In the genomic region with DNA sequence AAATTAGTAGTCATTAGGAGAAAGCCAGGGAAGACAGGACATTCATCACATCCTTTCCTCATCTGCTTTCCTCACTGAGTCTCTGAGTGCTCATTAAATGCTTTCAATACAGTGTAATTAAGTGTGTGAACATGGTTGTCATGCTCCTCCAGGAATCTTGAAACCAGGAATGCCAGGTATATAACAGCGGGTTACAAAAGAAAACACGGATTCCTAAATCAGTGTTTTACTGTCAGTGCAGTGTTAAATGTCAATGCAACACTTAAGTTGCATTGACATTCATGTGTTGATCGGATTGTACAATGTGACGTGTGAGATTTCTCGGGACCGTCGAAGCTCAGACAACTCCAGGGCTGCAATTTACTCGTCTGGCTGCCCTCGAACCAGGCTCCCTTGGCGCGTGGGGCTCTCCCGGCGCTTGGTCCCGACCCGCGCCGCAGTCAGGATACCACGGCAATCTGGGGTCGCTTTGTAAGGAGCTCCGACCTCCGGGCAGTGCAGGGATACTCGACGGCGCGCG, we compare ENCODE assay signal across 11 cellular contexts. TPM values are rescaled to one million over a fixed set of nuclear protein-coding genes. Genes with fewer than 3 reads are reported as not detected.
DNase-seq lines count a peak whose midpoint lies in the region; ATAC-seq, FAIRE-seq and TF ChIP-seq lines count a peak whose summit lies in the region.
"Had no signal": no experiment of that assay in that cellular context is flagged by ENCODE, and none has a peak within 500 bp of the region (broad histone marks: within the 10 kb centered on the region; RNA-seq: fewer than 3 reads in every experiment).

No MANE protein-coding gene starts in this region.

- peaks cover 45% of the 10 kb centered on the region for H3K27me3 Mint-ChIP-seq in HFFc6 (ENCODE audit: insufficient read depth)

- H2BK5ac ChIP-seq in mesendoderm (ENCODE audit: low read length): no peak overlapping the region

- peaks cover 4% of the 10 kb centered on the region; the same call in 1 of the 2 replicates for H3K9me3 Mint-ChIP-seq in HFFc6

- H3K9me3 ChIP-seq in left ventricle myocardium inferior (replicated peaks): no peaks in the 10 kb centered on the region
- H3K9me3 ChIP-seq in right atrium auricular region: no peaks in the 10 kb centered on the region
- peaks cover 16% of the 10 kb centered on the region for H3K9me3 ChIP-seq in adipocyte (ENCODE audit: control insufficient read depth, low read length)
- H3K9me3 ChIP-seq in upper lobe of right lung: no peaks in the 10 kb centered on the region

- no peak for TF ChIP-seq CTCF in left ventricle myocardium inferior (IDR thresholded peaks at IDR 0.05; ENCODE audit: borderline replicate concordance)
- TF ChIP-seq CTCF in right atrium auricular region (IDR thresholded peaks at IDR 0.05): no peak
- no peak for TF ChIP-seq CTCF in upper lobe of right lung (IDR thresholded peaks at IDR 0.05)
- TF ChIP-seq CTCF in HFFc6 (IDR thresholded peaks at IDR 0.05): no peak

- H3K56ac ChIP-seq in mesendoderm (ENCODE audit: low read length): no peak overlapping the region

- H3K36me3 ChIP-seq in left ventricle myocardium inferior (no peaks in the 10 kb centered on the region), right atrium auricular region (no peaks in the 10 kb centered on the region), adipocyte (ENCODE audit: control insufficient read depth, insufficient read depth, low read length, severe bottlenecking) (no peaks in the 10 kb centered on the region), mesendoderm (ENCODE audit: control insufficient read depth, insufficient read depth, low read length) (no peaks in the 10 kb centered on the region), upper lobe of right lung (no peaks in the 10 kb centered on the region)

- no peak for FAIRE-seq in GM12892 (lab: Jason Lieb, UNC)

- H3K4me1 ChIP-seq in left ventricle myocardium inferior (peaks cover 26% of the 10 kb centered on the region), right atrium auricular region (peaks cover 0 to 18% of the 10 kb centered on the region in 2 donors), adipocyte (ENCODE audit: control insufficient read depth, insufficient read depth, low read length) (peaks cover 8% of the 10 kb centered on the region), mesendoderm (ENCODE audit: control insufficient read depth, low read depth, low read length) (no peaks in the 10 kb centered on the region), upper lobe of right lung (peaks cover 1% of the 10 kb centered on the region)

- H3K4me1 Mint-ChIP-seq in HFFc6 (ENCODE audit: low read depth): peaks cover 14% of the 10 kb centered on the region

- TF ChIP-seq POLR2A in GM12892 (IDR thresholded peaks at IDR 0.05; ENCODE audit: low read depth, low read length): no peak

- intact Hi-C loops in left ventricle myocardium inferior (cut with micrococcal nuclease): no loop called here
- intact Hi-C loops in upper lobe of right lung (cut with DNase I): no loop called here

- DNase-seq in left ventricle myocardium inferior (no peak), right atrium auricular region (ENCODE audit: low spot score) (no peak), adipocyte (ENCODE audit: low read depth) (no peak), mesendoderm (no peak), upper lobe of right lung (no peak), GM12892 (ENCODE audit: insufficient read length) (no peak), HFFc6 (no peak), HCEC 1CT (no peak)
- DNase-seq: effector CD4-positive, alpha-beta T cell; GOT3 had no signal

- H4K5ac ChIP-seq in mesendoderm (ENCODE audit: low read length): no peak overlapping the region

- H2AK5ac ChIP-seq in mesendoderm (ENCODE audit: low read length): no peak overlapping the region

- no peak for ATAC-seq in upper lobe of right lung

- H3K9ac ChIP-seq in adipocyte (ENCODE audit: low read length): no peak overlapping the region
- no peak overlapping the region for H3K9ac ChIP-seq in mesendoderm (ENCODE audit: low read length)

- H3K4ac ChIP-seq in mesendoderm (ENCODE audit: low read depth, low read length): no peak overlapping the region

- H3K36me3 Mint-ChIP-seq in HFFc6 (ENCODE audit: low read depth): peaks cover 14% of the 10 kb centered on the region; the same call in 1 of the 2 replicates

- H3K27ac ChIP-seq in left ventricle myocardium inferior (replicated peaks) (no peak overlapping the region), right atrium auricular region (no peak overlapping the region), mesendoderm (ENCODE audit: low read depth, low read length) (no peak overlapping the region), upper lobe of right lung (no peak overlapping the region)
- H3K27ac ChIP-seq: SK-N-MC had no signal

- peaks cover 89% of the 10 kb centered on the region for H3K27me3 ChIP-seq in left ventricle myocardium inferior (ENCODE audit: low read depth)
- peaks cover 43 to 47% of the 10 kb centered on the region in 2 donors for H3K27me3 ChIP-seq in right atrium auricular region
- peaks cover 63% of the 10 kb centered on the region for H3K27me3 ChIP-seq in adipocyte (replicated peaks; ENCODE audit: control insufficient read depth, insufficient read depth, low read length)
- peaks cover 36% of the 10 kb centered on the region for H3K27me3 ChIP-seq in mesendoderm (ENCODE audit: insufficient read depth, low read length, poor library complexity)
- H3K27me3 ChIP-seq in upper lobe of right lung: peaks cover 86% of the 10 kb centered on the region

- no peaks in the 10 kb centered on the region for H3K79me1 ChIP-seq in mesendoderm (ENCODE audit: low read length)

- no peak overlapping the region for H4K8ac ChIP-seq in mesendoderm (ENCODE audit: low read depth, low read length)

- no peak overlapping the region for H3K4me3 Mint-ChIP-seq in HFFc6

- no peak overlapping the region for H2BK15ac ChIP-seq in mesendoderm (replicated peaks; ENCODE audit: low read depth)

- H3K23ac ChIP-seq in mesendoderm (ENCODE audit: low read length): peak overlapping the region; percentile 15

- H3K4me2 ChIP-seq in mesendoderm (ENCODE audit: low read length): peak overlapping the region; percentile 27

- no peaks in the 10 kb centered on the region for H3K79me2 ChIP-seq in mesendoderm (ENCODE audit: control insufficient read depth, insufficient read depth, low read length)

- no peak overlapping the region for H3K27ac Mint-ChIP-seq in HFFc6

- H3K4me3 ChIP-seq in left ventricle myocardium inferior: peak overlapping the region; percentile 38
- H3K4me3 ChIP-seq in right atrium auricular region: peak overlapping the region in 1 of 2 donors; percentile 25
- H3K4me3 ChIP-seq in adipocyte (ENCODE audit: low read length): peak overlapping the region; percentile 32
- H3K4me3 ChIP-seq in mesendoderm (ENCODE audit: low read length): no peak overlapping the region
- peak overlapping the region; percentile 28 for H3K4me3 ChIP-seq in upper lobe of right lung
- H3K4me3 ChIP-seq: SK-N-MC had no signal

- WGBS in mesendoderm (ENCODE audit: extremely low coverage, insufficient coverage, low lambda C conversion rate): no CpG with 5 or more reads among the region's 26 CpGs

- H2BK120ac ChIP-seq in mesendoderm (ENCODE audit: low read depth, low read length): no peak overlapping the region

- H3K18ac ChIP-seq in mesendoderm (ENCODE audit: low read length): no peak overlapping the region

RNA-seq across cellular contexts. Expression of a gene that starts 0.5 kb away (rescaled TPM):
- total RNA-seq in left ventricle myocardium inferior (not detected), right atrium auricular region (not detected), upper lobe of right lung (not detected)
- 0.10 TPM for polyA plus RNA-seq in mesendoderm (2013, experiment 1 of 2)
- 0.06 TPM for polyA plus RNA-seq in mesendoderm (2013, experiment 2 of 2)
- 0.17 TPM for polyA plus RNA-seq in GM12892 (2012; ENCODE audit: missing spikeins)
- total RNA-seq in HFFc6 (2021; fragmentation: NEBNext Ultra II Directional; extraction: Animal tissue kit (Norgen Biotek cat#: 25700)): not detected

RNA-seq across cellular contexts. Expression of a gene that starts 23.9 kb away (rescaled TPM):
- 33.3 TPM for total RNA-seq in left ventricle myocardium inferior
- total RNA-seq in right atrium auricular region: 10 to 100 TPM; 34.7 to 40.7 TPM
- 5.0 TPM for polyA plus RNA-seq in mesendoderm (2013, experiment 1 of 2)
- 4.8 TPM for polyA plus RNA-seq in mesendoderm (2013, experiment 2 of 2)
- total RNA-seq in upper lobe of right lung: 50.9 TPM
- polyA plus RNA-seq in GM12892 (2012; ENCODE audit: missing spikeins): 34.8 TPM
- total RNA-seq in HFFc6 (2021; fragmentation: NEBNext Ultra II Directional; extraction: Animal tissue kit (Norgen Biotek cat#: 25700)): 10 to 100 TPM; 34.8 to 51.1 (median 42.3) TPM

RNA-seq across cellular contexts. Expression of a gene that starts 28.7 kb away (rescaled TPM):
- total RNA-seq in left ventricle myocardium inferior (89.7 TPM), right atrium auricular region (100 to 1,000 TPM in 1 of 2 donors, 10 to 100 TPM in 1; 28.5 to 141 TPM), upper lobe of right lung (44.8 TPM)
- polyA plus RNA-seq in mesendoderm (2013, experiment 1 of 2): 3.0 TPM
- polyA plus RNA-seq in mesendoderm (2013, experiment 2 of 2): 2.8 TPM
- polyA plus RNA-seq in GM12892 (2012; ENCODE audit: missing spikeins): 111 TPM
- total RNA-seq in HFFc6 (2021; fragmentation: NEBNext Ultra II Directional; extraction: Animal tissue kit (Norgen Biotek cat#: 25700)): 10 to 100 TPM; 39.5 to 47.6 (median 43.8) TPM
